Comparison of ENCODE assay signal across 12 cellular contexts in genomic region chr2:158006961-158007664, GRCh38.
DNase-seq lines count a peak whose midpoint lies in the region; ATAC-seq and TF ChIP-seq lines count a peak whose summit lies in the region.
"Had no signal": no experiment of that assay in that cellular context is flagged by ENCODE, and none has a peak within 500 bp of the region (broad histone marks: within the 10 kb centered on the region; RNA-seq: fewer than 3 reads in every experiment).

No MANE protein-coding gene starts in this region.

- CTCF ChIA-PET in activated CD4-positive, alpha-beta memory T cell treated with anti-CD3 and anti-CD28 coated beads for 36 hours (lab: Charles Lee) = interaction anchor here (0.6 to 4.0 kb wide), 10 partner anchors 10 to 704 kb away, joined by 3 to 25 read pairs (median 3); no protein-coding TSS in a partner anchor
- CTCF ChIA-PET in activated CD4-positive, alpha-beta memory T cell treated with anti-CD3 and anti-CD28 coated beads, Interleukin-2, amount 10 ng/mL, durations not matched to agents 7 days and 5 days (lab: Charles Lee) = interaction anchor here (0.7 to 2.5 kb wide), 17 partner anchors 17 to 707 kb away, joined by 3 to 11 read pairs (median 3); partner anchors contain the start of gene ACVR1C
- CTCF ChIA-PET in activated naive CD4-positive, alpha-beta T cell treated with anti-CD3 and anti-CD28 coated beads, Interleukin-2, amount 10 ng/mL, durations not matched to agents 7 days and 5 days (lab: Charles Lee) = interaction anchor here (0.7 to 4.8 kb wide), 11 partner anchors 11 to 705 kb away, joined by 3 to 30 read pairs (median 5); no protein-coding TSS in a partner anchor
- CTCF ChIA-PET in HEK293T (lab: Yijun Ruan, JAX) = no interaction called here

- no peak overlapping the region for H3K27ac Mint-ChIP-seq in activated CD4-positive, alpha-beta memory T cell treated with anti-CD3 and anti-CD28 coated beads for 36 hours
- no peak overlapping the region for H3K27ac Mint-ChIP-seq in activated CD4-positive, alpha-beta memory T cell treated with anti-CD3 and anti-CD28 coated beads, Interleukin-2, amount 10 ng/mL, durations not matched to agents 7 days and 5 days
- no peak overlapping the region for H3K27ac Mint-ChIP-seq in activated naive CD4-positive, alpha-beta T cell treated with anti-CD3 and anti-CD28 coated beads, Interleukin-2, amount 10 ng/mL, durations not matched to agents 7 days and 5 days
- no peak overlapping the region for H3K27ac Mint-ChIP-seq in stimulated activated memory B cell treated with anti-CD40 and anti-IgM and Interleukin-4, amounts not matched to agents 10 μg/mL and 1 μg/mL and 100 μg/mL, for 72 hours
- H3K27ac Mint-ChIP-seq: activated naive CD4-positive, alpha-beta T cell treated with anti-CD3 and anti-CD28 coated beads, Interleukin-2, amount 50 U/mL, for 24 hours; T-helper 1 cell treated with Interleukin-12 subunit alpha and Interleukin-12 subunit beta and Interleukin-4 antibody, amounts not matched to agents 30 μg/mL and 1 μg/mL, for 36 hours had no signal

- intact Hi-C loops in activated CD4-positive, alpha-beta memory T cell treated with anti-CD3 and anti-CD28 coated beads for 36 hours (cut with micrococcal nuclease) = no loop called here

- H3K9me3 Mint-ChIP-seq in activated CD4-positive, alpha-beta memory T cell treated with anti-CD3 and anti-CD28 coated beads for 36 hours = no peaks in the 10 kb centered on the region
- no peaks in the 10 kb centered on the region for H3K9me3 Mint-ChIP-seq in activated CD4-positive, alpha-beta memory T cell treated with anti-CD3 and anti-CD28 coated beads, Interleukin-2, amount 10 ng/mL, durations not matched to agents 7 days and 5 days
- no peaks in the 10 kb centered on the region for H3K9me3 Mint-ChIP-seq in activated naive CD4-positive, alpha-beta T cell treated with anti-CD3 and anti-CD28 coated beads, Interleukin-2, amount 10 ng/mL, durations not matched to agents 7 days and 5 days
- H3K9me3 Mint-ChIP-seq in stimulated activated memory B cell treated with anti-CD40 and anti-IgM and Interleukin-4, amounts not matched to agents 10 μg/mL and 1 μg/mL and 100 μg/mL, for 72 hours = no peaks in the 10 kb centered on the region
- H3K9me3 Mint-ChIP-seq: activated naive CD4-positive, alpha-beta T cell treated with anti-CD3 and anti-CD28 coated beads, Interleukin-2, amount 50 U/mL, for 24 hours; T-helper 1 cell treated with Interleukin-12 subunit alpha and Interleukin-12 subunit beta and Interleukin-4 antibody, amounts not matched to agents 30 μg/mL and 1 μg/mL, for 36 hours had no signal

- H3K27me3 Mint-ChIP-seq in activated CD4-positive, alpha-beta memory T cell treated with anti-CD3 and anti-CD28 coated beads for 36 hours = peaks cover 2% of the 10 kb centered on the region
- peaks cover 1% of the 10 kb centered on the region for H3K27me3 Mint-ChIP-seq in activated CD4-positive, alpha-beta memory T cell treated with anti-CD3 and anti-CD28 coated beads, Interleukin-2, amount 10 ng/mL, durations not matched to agents 7 days and 5 days
- peaks cover 14% of the 10 kb centered on the region for H3K27me3 Mint-ChIP-seq in activated naive CD4-positive, alpha-beta T cell treated with anti-CD3 and anti-CD28 coated beads, Interleukin-2, amount 10 ng/mL, durations not matched to agents 7 days and 5 days
- no peaks in the 10 kb centered on the region for H3K27me3 Mint-ChIP-seq in stimulated activated memory B cell treated with anti-CD40 and anti-IgM and Interleukin-4, amounts not matched to agents 10 μg/mL and 1 μg/mL and 100 μg/mL, for 72 hours
- H3K27me3 Mint-ChIP-seq: activated naive CD4-positive, alpha-beta T cell treated with anti-CD3 and anti-CD28 coated beads, Interleukin-2, amount 50 U/mL, for 24 hours had no signal

- DNase-seq in activated CD4-positive, alpha-beta memory T cell treated with anti-CD3 and anti-CD28 coated beads for 36 hours = peak; percentile 25
- DNase-seq in activated CD4-positive, alpha-beta memory T cell treated with anti-CD3 and anti-CD28 coated beads, Interleukin-2, amount 10 ng/mL, durations not matched to agents 7 days and 5 days = no peak
- DNase-seq in MV-4-11 (lab: John Stamatoyannopoulos, UW) (peak; percentile 60), HEK293T (ENCODE audit: extremely low spot score) (no peak)
- peak; percentile 49 for DNase-seq in activated naive CD4-positive, alpha-beta T cell treated with anti-CD3 and anti-CD28 coated beads, Interleukin-2, amount 10 ng/mL, durations not matched to agents 7 days and 5 days
- DNase-seq: HCEC 1CT, psoas muscle had no signal

- ATAC-seq in stimulated activated memory B cell treated with anti-CD40 and anti-IgM and Interleukin-4, amounts not matched to agents 10 μg/mL and 1 μg/mL and 100 μg/mL, for 72 hours = peak; percentile 92
- ATAC-seq in HG02763 (IDR thresholded peaks at IDR 0.05; ENCODE audit: unreplicated experiment) = no peak
- no peak for ATAC-seq in GM19035 (IDR thresholded peaks at IDR 0.05; ENCODE audit: unreplicated experiment)
- ATAC-seq: psoas muscle had no signal

- H3K4me3 Mint-ChIP-seq in activated CD4-positive, alpha-beta memory T cell treated with anti-CD3 and anti-CD28 coated beads for 36 hours = no peak overlapping the region
- no peak overlapping the region for H3K4me3 Mint-ChIP-seq in activated CD4-positive, alpha-beta memory T cell treated with anti-CD3 and anti-CD28 coated beads, Interleukin-2, amount 10 ng/mL, durations not matched to agents 7 days and 5 days
- H3K4me3 Mint-ChIP-seq in activated naive CD4-positive, alpha-beta T cell treated with anti-CD3 and anti-CD28 coated beads, Interleukin-2, amount 10 ng/mL, durations not matched to agents 7 days and 5 days = no peak overlapping the region
- no peak overlapping the region for H3K4me3 Mint-ChIP-seq in stimulated activated memory B cell treated with anti-CD40 and anti-IgM and Interleukin-4, amounts not matched to agents 10 μg/mL and 1 μg/mL and 100 μg/mL, for 72 hours
- H3K4me3 Mint-ChIP-seq: activated naive CD4-positive, alpha-beta T cell treated with anti-CD3 and anti-CD28 coated beads, Interleukin-2, amount 50 U/mL, for 24 hours; T-helper 1 cell treated with Interleukin-12 subunit alpha and Interleukin-12 subunit beta and Interleukin-4 antibody, amounts not matched to agents 30 μg/mL and 1 μg/mL, for 36 hours had no signal

- H3K4me1 Mint-ChIP-seq in activated CD4-positive, alpha-beta memory T cell treated with anti-CD3 and anti-CD28 coated beads for 36 hours (ENCODE audit: low read depth) = peaks cover 6% of the 10 kb centered on the region
- peaks cover 15% of the 10 kb centered on the region for H3K4me1 Mint-ChIP-seq in activated CD4-positive, alpha-beta memory T cell treated with anti-CD3 and anti-CD28 coated beads, Interleukin-2, amount 10 ng/mL, durations not matched to agents 7 days and 5 days
- H3K4me1 Mint-ChIP-seq in activated naive CD4-positive, alpha-beta T cell treated with anti-CD3 and anti-CD28 coated beads, Interleukin-2, amount 10 ng/mL, durations not matched to agents 7 days and 5 days = peaks cover 20% of the 10 kb centered on the region
- peaks cover 7% of the 10 kb centered on the region for H3K4me1 Mint-ChIP-seq in stimulated activated memory B cell treated with anti-CD40 and anti-IgM and Interleukin-4, amounts not matched to agents 10 μg/mL and 1 μg/mL and 100 μg/mL, for 72 hours

- H3K36me3 Mint-ChIP-seq in activated CD4-positive, alpha-beta memory T cell treated with anti-CD3 and anti-CD28 coated beads for 36 hours = no peaks in the 10 kb centered on the region
- H3K36me3 Mint-ChIP-seq in activated CD4-positive, alpha-beta memory T cell treated with anti-CD3 and anti-CD28 coated beads, Interleukin-2, amount 10 ng/mL, durations not matched to agents 7 days and 5 days (ENCODE audit: low read depth) = no peaks in the 10 kb centered on the region
- H3K36me3 Mint-ChIP-seq in activated naive CD4-positive, alpha-beta T cell treated with anti-CD3 and anti-CD28 coated beads, Interleukin-2, amount 10 ng/mL, durations not matched to agents 7 days and 5 days = no peaks in the 10 kb centered on the region
- no peaks in the 10 kb centered on the region for H3K36me3 Mint-ChIP-seq in stimulated activated memory B cell treated with anti-CD40 and anti-IgM and Interleukin-4, amounts not matched to agents 10 μg/mL and 1 μg/mL and 100 μg/mL, for 72 hours
- H3K36me3 Mint-ChIP-seq: activated naive CD4-positive, alpha-beta T cell treated with anti-CD3 and anti-CD28 coated beads, Interleukin-2, amount 50 U/mL, for 24 hours had no signal

- POLR2A ChIA-PET in activated CD4-positive, alpha-beta memory T cell treated with anti-CD3 and anti-CD28 coated beads for 36 hours (lab: Charles Lee) = interaction anchor here (0.6 kb wide), 1 partner anchor 86 kb away, joined by 3 read pairs; no protein-coding TSS in a partner anchor
- POLR2A ChIA-PET in activated CD4-positive, alpha-beta memory T cell treated with anti-CD3 and anti-CD28 coated beads, Interleukin-2, amount 10 ng/mL, durations not matched to agents 7 days and 5 days (lab: Charles Lee) = interaction anchor here (3.3 kb wide), 1 partner anchor 131 kb away, joined by 13 read pairs; the partner anchor contains the start of gene ACVR1
- POLR2A ChIA-PET in HEK293T (lab: Yijun Ruan, JAX) = no interaction called here

TF ChIP-seq in HEK293T, 16 proteins besides CTCF, POLR2A, EP300 and RAD21:
- TF ChIP-seq SP1 (IDR thresholded peaks at IDR 0.05) = no peak
- no peak for TF ChIP-seq NFRKB (IDR thresholded peaks at IDR 0.05)
- no peak for TF ChIP-seq FOXK2 (IDR thresholded peaks at IDR 0.05)
- no peak for TF ChIP-seq ARNT (IDR thresholded peaks at IDR 0.05)

Comparison
In these comparisons a context has a peak if more than half of its experiments do, and no peak if none do; other contexts are left out.
1. DNase-seq: peak in activated CD4-positive, alpha-beta memory T cell treated with anti-CD3 and anti-CD28 coated beads for 36 hours (single experiment), MV-4-11 (single experiment) and activated naive CD4-positive, alpha-beta T cell treated with anti-CD3 and anti-CD28 coated beads, Interleukin-2, amount 10 ng/mL, durations not matched to agents 7 days and 5 days (single experiment); none in activated CD4-positive, alpha-beta memory T cell treated with anti-CD3 and anti-CD28 coated beads, Interleukin-2, amount 10 ng/mL, durations not matched to agents 7 days and 5 days (single experiment) and HEK293T (single experiment).